Comparison of ENCODE assay signal across 8 cellular contexts in genomic region chr13:30463820-30464495, GRCh38. TPM values are rescaled to one million over a fixed set of nuclear protein-coding genes. Genes with fewer than 3 reads are reported as not detected.
DNase-seq lines count a peak whose midpoint lies in the region; ATAC-seq and TF ChIP-seq lines count a peak whose summit lies in the region.

No MANE protein-coding gene starts in this region.

- H3K4me3 ChIP-seq in AG09309 (ENCODE audit: control insufficient read depth, low read depth, low read length): peak overlapping the region; percentile 62
- peak overlapping the region; percentile 86 for H3K4me3 ChIP-seq in adipocyte (ENCODE audit: low read length)
- peak overlapping the region; percentile 99 for H3K4me3 ChIP-seq in right cardiac atrium (ENCODE audit: low read length)
- peak overlapping the region; percentile 67 to 75 for H3K4me3 ChIP-seq in uterus

- under 1% methylated on average over 30 of the region's 30 CpGs for WGBS in right cardiac atrium

- intact Hi-C loops in right cardiac atrium (cut with DNase I): loop anchor here in 2 of 4 donors (5.0 to 10.0 kb wide), 3 partner anchors 59 to 332 kb away; partner anchors contain the start of gene USPL1 (in 2 of the 2)
- intact Hi-C loops in uterus (cut with DNase I; ENCODE audit: low total_unique reads): loop anchor here (5.0 to 10.0 kb wide), 5 partner anchors 67 to 332 kb away; no protein-coding TSS in a partner anchor

- H3K36me3 ChIP-seq in adipocyte (ENCODE audit: control insufficient read depth, insufficient read depth, low read length, severe bottlenecking) (peaks cover 19% of the 10 kb centered on the region), uterus (no peaks in the 10 kb centered on the region)

- ATAC-seq in GM18868 (IDR thresholded peaks at IDR 0.05; ENCODE audit: unreplicated experiment) (peak; percentile 23), HG03280 (IDR thresholded peaks at IDR 0.05; ENCODE audit: unreplicated experiment) (peak; percentile 29), right cardiac atrium (peak; percentile 3 to 43)

- peak overlapping the region; percentile 76 for H3K27ac ChIP-seq in right cardiac atrium (ENCODE audit: low read length)
- H3K27ac ChIP-seq in uterus: peak overlapping the region; percentile 99

- peak in 1 of 2 donors; percentile 6 for TF ChIP-seq POLR2A in uterus (IDR thresholded peaks at IDR 0.05)

- DNase-seq in AG09309 (ENCODE audit: low read depth): no peak
- peak; percentile 11 to 55 for DNase-seq in SW 1271 (lab: John Stamatoyannopoulos, UW)
- DNase-seq in adipocyte (ENCODE audit: low read depth): peak; percentile 74
- peak; percentile 61 to 84 (median 80) for DNase-seq in right cardiac atrium
- DNase-seq in renal cortical epithelial cell (ENCODE audit: low read depth): peak; percentile 43
- DNase-seq in uterus: peak in 1 of 2 donors; percentile 57

- H3K9me3 ChIP-seq in adipocyte (ENCODE audit: control insufficient read depth, low read length) (no peaks in the 10 kb centered on the region), right cardiac atrium (ENCODE audit: control insufficient read depth, low read length) (no peaks in the 10 kb centered on the region), uterus (no peaks in the 10 kb centered on the region)

- peak overlapping the region; percentile 94 for H3K9ac ChIP-seq in adipocyte (ENCODE audit: low read length)

- H3K4me1 ChIP-seq in adipocyte (ENCODE audit: control insufficient read depth, insufficient read depth, low read length) (peaks cover 24% of the 10 kb centered on the region), right cardiac atrium (ENCODE audit: control insufficient read depth, insufficient read depth, low read length) (no peaks in the 10 kb centered on the region), uterus (peaks cover 0 to 4% of the 10 kb centered on the region in 2 donors)

- H3K27me3 ChIP-seq in adipocyte (replicated peaks; ENCODE audit: control insufficient read depth, insufficient read depth, low read length) (no peaks in the 10 kb centered on the region), right cardiac atrium (ENCODE audit: control insufficient read depth, insufficient read depth) (no peaks in the 10 kb centered on the region), uterus (no peaks in the 10 kb centered on the region)

- TF ChIP-seq CTCF in AG09309 (IDR thresholded peaks at IDR 0.05; ENCODE audit: control insufficient read depth, insufficient read depth, low read depth, low read length, missing control alignments): no peak
- no peak for TF ChIP-seq CTCF in uterus (IDR thresholded peaks at IDR 0.05)

RNA-seq across cellular contexts. Expression of gene HMGB1, which starts 1.8 kb away (rescaled TPM):
- total RNA-seq in right cardiac atrium (100 to 1,000 TPM; 185 to 198 (median 192) TPM), renal cortical epithelial cell (237 and 363 TPM in 2 replicates), uterus (100 to 1,000 TPM; 223 to 629 (median 402) TPM)
- 259 TPM for polyA plus RNA-seq in right cardiac atrium

RNA-seq across cellular contexts. Expression of gene UBE2L5, which starts 41.7 kb away (rescaled TPM):
- total RNA-seq in right cardiac atrium (not detected), renal cortical epithelial cell (not detected in 2 replicates), uterus (1 to 10 TPM in 1 of 4 donors, under 1 TPM in 1, not detected in 2; 0.21 to 2.8 TPM)
- not detected for polyA plus RNA-seq in right cardiac atrium
